ENCODE assay signal across 17 cellular contexts in genomic region chr3:160090653-160091052, GRCh38.
A peak's percentile ranks its signal among the peaks of the same experiment; 100 is the strongest.
DNase-seq lines count a peak whose midpoint lies in the region; ATAC-seq lines count a peak whose summit lies in the region.
"Had no signal": no experiment of that assay in that cellular context is flagged by ENCODE, and none has a peak within 500 bp of the region (broad histone marks: within the 10 kb centered on the region; RNA-seq: fewer than 3 reads in every experiment).

No MANE protein-coding gene starts in this region.

- no peak overlapping the region for H3K9ac ChIP-seq in trophoblast cell (ENCODE audit: low read length)

- no peak overlapping the region for H2AK5ac ChIP-seq in trophoblast cell (ENCODE audit: low read length)

- H3K27me3 ChIP-seq in esophagus (ENCODE audit: control insufficient read depth in 1 of 2, insufficient read depth in 2 of 2, low read length in 2 of 2), result no peaks in the 10 kb centered on the region
- H3K27me3 ChIP-seq in trophoblast cell (ENCODE audit: insufficient read depth, low read length), result no peaks in the 10 kb centered on the region

- H3K14ac ChIP-seq in trophoblast cell (ENCODE audit: low read length), result no peak overlapping the region

- H3K36me3 ChIP-seq in esophagus (ENCODE audit: control insufficient read depth in 2 of 2, insufficient read depth in 2 of 2, low read length in 1 of 2) (no peaks in the 10 kb centered on the region), trophoblast cell (ENCODE audit: control insufficient read depth in 1 of 2, insufficient read depth in 2 of 2, low read length in 2 of 2) (no peaks in the 10 kb centered on the region)

- no peak overlapping the region for H3K4ac ChIP-seq in trophoblast cell (ENCODE audit: low read depth, low read length)

- H3K27ac ChIP-seq in esophagus (ENCODE audit: low read depth in 2 of 2, low read length in 1 of 2) (peak overlapping the region; percentile 65 to 68), trophoblast cell (ENCODE audit: low read depth, low read length) (no peak overlapping the region)

- H3K79me2 ChIP-seq in trophoblast cell (ENCODE audit: control insufficient read depth, insufficient read depth, low read length, poor library complexity), result no peaks in the 10 kb centered on the region

- intact Hi-C loops in cardiac septum (cut with DNase I) (no loop called here), Right ventricle myocardium superior (cut with DNase I) (no loop called here)

- no peak overlapping the region for H4K12ac ChIP-seq in trophoblast cell (ENCODE audit: low read depth, low read length)

- no peaks in the 10 kb centered on the region for H3K79me1 ChIP-seq in trophoblast cell (ENCODE audit: low read length)

- H3K9me3 ChIP-seq in esophagus (ENCODE audit: control insufficient read depth in 2 of 2, insufficient read depth in 1 of 2, low read depth in 1 of 2, low read length in 1 of 2), result no peaks in the 10 kb centered on the region
- H3K9me3 ChIP-seq in trophoblast cell (ENCODE audit: insufficient read depth, low read depth, low read length), result no peaks in the 10 kb centered on the region

- H4K91ac ChIP-seq in trophoblast cell (ENCODE audit: low read depth, low read length), result no peak overlapping the region

- WGBS in esophagus, 2 donors, result 77 to 85% methylated on average over 4 of the region's 4 CpGs
- WGBS in trophoblast cell (ENCODE audit: extremely low coverage, insufficient coverage, insufficient read length), result no CpG with 5 or more reads among the region's 4 CpGs

- H3K4me3 ChIP-seq in esophagus (ENCODE audit: low read depth in 1 of 2, low read length in 2 of 2), result no peak overlapping the region
- H3K4me3 ChIP-seq in trophoblast cell (ENCODE audit: low read depth, low read length), result no peak overlapping the region

- no peak overlapping the region for H4K8ac ChIP-seq in trophoblast cell (ENCODE audit: low read depth, low read length)

- no peak overlapping the region for H3K4me2 ChIP-seq in trophoblast cell (ENCODE audit: low read length)

- ATAC-seq in Right ventricle myocardium superior (ENCODE audit: poor library complexity), result no peak
- ATAC-seq in HG03039 (IDR thresholded peaks at IDR 0.05; ENCODE audit: unreplicated experiment), result no peak
- ATAC-seq: HCT116 had no signal

- no peak overlapping the region for H2BK5ac ChIP-seq in trophoblast cell (ENCODE audit: low read depth, low read length, poor library complexity)

- H3K23ac ChIP-seq in trophoblast cell (ENCODE audit: low read length), result no peak overlapping the region

- H2BK120ac ChIP-seq in trophoblast cell (ENCODE audit: insufficient read depth, low read length, poor library complexity), result no peak overlapping the region

- DNase-seq in cardiac septum (ENCODE audit: low spot score) (peak; percentile 9), Right ventricle myocardium superior (no peak), cerebellum (ENCODE audit: low spot score) (peak; percentile 31), trophoblast cell (peak; percentile 89 to 96), retina (no peak), EL (no peak)
- DNase-seq: CD4-positive, CD25-positive, alpha-beta regulatory T cell; CD8-positive, alpha-beta memory T cell; COR-L47; GF-D8; GOT3; H7; HFFc6; IMR-90 had no signal

- no peak overlapping the region for H2AFZ ChIP-seq in trophoblast cell (ENCODE audit: insufficient read depth, low read length, poor library complexity)

- no peak overlapping the region for H3K18ac ChIP-seq in trophoblast cell (ENCODE audit: low read length)

- no peaks in the 10 kb centered on the region for H3K4me1 ChIP-seq in esophagus (ENCODE audit: control insufficient read depth in 2 of 2, insufficient read depth in 2 of 2, low read length in 1 of 2)
- H3K4me1 ChIP-seq in trophoblast cell (ENCODE audit: control insufficient read depth in 1 of 2, insufficient read depth in 2 of 2, low read length in 2 of 2), result no peaks in the 10 kb centered on the region

- H2BK12ac ChIP-seq in trophoblast cell (ENCODE audit: low read length), result no peak overlapping the region

Comparison
In these comparisons a context has a peak if more than half of its experiments do, and no peak if none do; other contexts are left out.
1. DNase-seq: peak in cardiac septum (single experiment), cerebellum (single experiment) and trophoblast cell (2 of 2); none in Right ventricle myocardium superior (single experiment), retina (single experiment) and EL (single experiment).